ENCODE assay signal across 25 cellular contexts in the genomic region with DNA sequence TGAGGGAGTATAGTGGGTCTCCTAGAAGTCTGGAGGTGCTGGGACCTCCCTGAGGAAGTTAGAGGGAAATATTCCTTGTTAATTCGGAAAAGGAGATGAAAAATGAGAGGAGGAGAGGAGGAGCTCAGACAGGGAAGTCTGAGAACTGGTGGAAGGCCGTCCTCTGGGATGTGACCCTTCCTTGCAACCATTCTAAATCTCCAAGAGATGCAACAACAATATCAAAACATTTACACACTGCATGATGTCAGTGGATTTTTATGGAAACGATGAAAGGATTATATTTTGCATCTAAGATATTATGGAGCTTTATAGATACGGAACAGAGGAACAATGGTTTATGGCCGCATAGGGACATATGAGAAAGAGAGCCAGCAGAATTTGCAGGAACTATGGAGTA.
"Had no signal": no experiment of that assay in that cellular context is flagged by ENCODE, and none has a peak within 500 bp of the region (broad histone marks: within the 10 kb centered on the region; RNA-seq: fewer than 3 reads in every experiment).

No MANE protein-coding gene starts in this region.

- H3K27ac Mint-ChIP-seq: activated CD8-positive, alpha-beta T cell treated with anti-CD3 and anti-CD28 coated beads for 36 hours; activated naive CD4-positive, alpha-beta T cell treated with anti-CD3 and anti-CD28 coated beads, Interleukin-2, amount 50 U/mL, for 72 hours; activated T-helper 17 cell treated with anti-CD3 and anti-CD28 coated beads, Interleukin-2, amount 50 U/mL, for 72 hours; dendritic cell treated with granulocyte-macrophage colony-stimulating factor and Interleukin-4, amounts not matched to agents 40 ng/mL and 50 ng/mL, for 4 days; endodermal cell; neural progenitor cell; WTC11 had no signal

- H3K27me3 ChIP-seq: esophagus muscularis mucosa, heart right ventricle, left lung, neural progenitor cell, right lobe of liver, tibial nerve had no signal

- H2AFZ ChIP-seq: neural progenitor cell had no signal

- H3K27me3 Mint-ChIP-seq: central memory CD8-positive, alpha-beta T cell; dendritic cell treated with granulocyte-macrophage colony-stimulating factor and Interleukin-4, amounts not matched to agents 40 ng/mL and 50 ng/mL, for 4 days had no signal

- H3K36me3 Mint-ChIP-seq: activated naive CD4-positive, alpha-beta T cell treated with anti-CD3 and anti-CD28 coated beads, Interleukin-2, amount 50 U/mL, for 72 hours; naive thymus-derived CD4-positive, alpha-beta T cell; neural progenitor cell; WTC11 had no signal

- H3K9me3 ChIP-seq: esophagus muscularis mucosa, heart right ventricle, left lung, right lobe of liver, tibial nerve had no signal

- H3K9me3 Mint-ChIP-seq: activated CD8-positive, alpha-beta T cell treated with anti-CD3 and anti-CD28 coated beads for 36 hours; activated T-cell treated with anti-CD3 and anti-CD28 coated beads, Interleukin-2, amount 50 U/mL, for 4 hours; dendritic cell treated with granulocyte-macrophage colony-stimulating factor and Interleukin-4, amounts not matched to agents 40 ng/mL and 50 ng/mL, for 4 days; endodermal cell; neural progenitor cell; WTC11 had no signal

- H3K4me1 Mint-ChIP-seq: activated T-helper 17 cell treated with anti-CD3 and anti-CD28 coated beads, Interleukin-2, amount 50 U/mL, for 72 hours; central memory CD8-positive, alpha-beta T cell; neural progenitor cell; WTC11 had no signal

- H3K4me3 Mint-ChIP-seq: activated CD8-positive, alpha-beta T cell treated with anti-CD3 and anti-CD28 coated beads for 36 hours; activated T-cell treated with anti-CD3 and anti-CD28 coated beads, Interleukin-2, amount 50 U/mL, for 4 hours; activated T-helper 17 cell treated with anti-CD3 and anti-CD28 coated beads, Interleukin-2, amount 50 U/mL, for 72 hours; central memory CD8-positive, alpha-beta T cell; dendritic cell treated with granulocyte-macrophage colony-stimulating factor and Interleukin-4, amounts not matched to agents 40 ng/mL and 50 ng/mL, for 4 days; endodermal cell; naive thymus-derived CD4-positive, alpha-beta T cell; neural progenitor cell; WTC11 had no signal

- ATAC-seq: activated CD8-positive, alpha-beta T cell treated with anti-CD3 and anti-CD28 coated beads for 36 hours; activated naive CD4-positive, alpha-beta T cell treated with anti-CD3 and anti-CD28 coated beads, Interleukin-2, amount 50 U/mL, for 72 hours; activated T-cell treated with anti-CD3 and anti-CD28 coated beads, Interleukin-2, amount 50 U/mL, for 4 hours; activated T-helper 17 cell treated with anti-CD3 and anti-CD28 coated beads, Interleukin-2, amount 50 U/mL, for 72 hours; left lung; naive thymus-derived CD4-positive, alpha-beta T cell; right lobe of liver; WTC11 had no signal

- DNase-seq: activated CD4-positive, alpha-beta T cell treated with anti-CD3 and anti-CD28 coated beads, Interleukin-2, amount 50 U/mL, for 1 hour; activated CD8-positive, alpha-beta T cell treated with anti-CD3 and anti-CD28 coated beads for 36 hours; activated gamma-delta T cell treated with Interleukin-2 at 50 U/mL for 16 hours; activated T-cell treated with anti-CD3 and anti-CD28 coated beads, Interleukin-2, amount 50 U/mL, for 4 hours; anterior cingulate cortex; endodermal cell; foreskin melanocyte; left lung; mammary epithelial cell; naive thymus-derived CD4-positive, alpha-beta T cell; occipital lobe; posterior cingulate gyrus; right lobe of liver; stimulated activated CD4-positive, alpha-beta T cell treated with anti-CD3 and anti-CD28 coated beads, Interleukin-2, amount 100 ng/mL, for 48 hours; stimulated activated naive CD4-positive, alpha-beta T cell treated with Interleukin-2 at 50 U/mL for 16 hours; T-helper 2 cell had no signal

- H3K4me2 ChIP-seq: neural progenitor cell had no signal

- H3K27ac ChIP-seq: esophagus muscularis mucosa, left lung, neural progenitor cell, right lobe of liver had no signal

- H3K9ac ChIP-seq: neural progenitor cell had no signal
